In the genomic region with DNA sequence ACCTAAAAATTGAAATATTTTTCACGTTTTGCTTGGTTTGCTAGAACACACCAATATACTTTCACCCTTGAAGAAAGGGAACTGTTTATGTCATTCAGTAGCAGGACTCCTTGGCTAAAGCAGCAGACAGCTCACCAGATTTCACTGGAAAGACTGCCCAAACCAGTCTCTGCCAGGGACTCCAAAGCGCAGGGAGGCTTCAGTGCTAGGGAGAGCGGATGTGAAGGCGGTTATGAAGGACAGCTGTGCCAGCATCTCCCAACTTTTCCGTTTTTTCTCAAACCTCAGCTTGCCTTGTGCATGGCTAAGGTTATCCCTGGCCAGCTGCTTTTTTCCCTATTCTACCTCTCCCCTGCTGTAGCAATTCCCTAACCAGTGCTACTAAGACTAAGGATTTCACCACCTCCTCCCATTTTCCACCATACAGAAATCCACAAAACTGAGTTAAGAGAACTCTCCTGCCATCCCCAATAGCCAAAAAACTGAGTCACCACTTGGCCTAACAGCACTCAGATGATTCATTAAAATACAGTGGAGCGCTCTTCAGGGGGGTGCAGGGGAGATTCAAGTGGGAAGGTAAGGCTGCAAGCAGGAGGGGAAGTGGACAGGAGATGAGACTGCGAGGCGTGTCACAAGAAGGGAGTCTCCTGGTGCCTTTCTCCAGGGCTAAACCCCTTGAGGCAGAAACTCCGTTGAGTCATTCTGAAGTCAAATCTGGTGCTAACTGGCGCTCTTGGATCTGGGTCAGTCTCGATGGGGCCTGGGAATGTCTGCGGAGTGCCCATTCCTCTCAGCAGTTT, we compare ENCODE assay signal across 9 cellular contexts.
DNase-seq lines count a peak whose midpoint lies in the region; TF ChIP-seq lines count a peak whose summit lies in the region.
"Had no signal": no experiment of that assay in that cellular context is flagged by ENCODE, and none has a peak within 500 bp of the region (broad histone marks: within the 10 kb centered on the region; RNA-seq: fewer than 3 reads in every experiment).

No MANE protein-coding gene starts in this region.

- TF ChIP-seq CTCF in left ventricle myocardium inferior (IDR thresholded peaks at IDR 0.05; ENCODE audit: borderline replicate concordance), result no peak

- H3K4me3 ChIP-seq in left ventricle myocardium inferior (peak overlapping the region; percentile 7), skin epidermis (no peak overlapping the region)

- H3K4me1 ChIP-seq in left ventricle myocardium inferior, result peaks cover 48% of the 10 kb centered on the region

- H3K27ac ChIP-seq in left ventricle myocardium inferior (replicated peaks) (peak overlapping the region; percentile 65), skin epidermis (peak overlapping the region in 20 of 21 experiments; percentile 28 to 87 (median 66))

- DNase-seq in HCEC 1CT, result peak; percentile 66
- DNase-seq in amniotic epithelial cell (ENCODE audit: low read depth), result peak; percentile 76
- DNase-seq in left ventricle myocardium inferior, result peak; percentile 25
- no peak for DNase-seq in NCI-H1105 treated with DMSO at 0.1 percent for 48 hours (lab: John Stamatoyannopoulos, UW)
- no peak for DNase-seq in NCI-H748 treated with DMSO at 0.1 percent for 48 hours (lab: John Stamatoyannopoulos, UW)
- DNase-seq in NCI-H774 (lab: John Stamatoyannopoulos, UW), result no peak
- no peak for DNase-seq in stimulated activated naive CD4-positive, alpha-beta T cell (lab: John Stamatoyannopoulos, UW)
- DNase-seq: stimulated activated naive B cell treated with anti-CD40 and anti-IgM and Interleukin-4, amounts not matched to agents 10 μg/mL and 1 μg/mL and 100 μg/mL, for 72 hours had no signal

- no peaks in the 10 kb centered on the region for H3K36me3 ChIP-seq in left ventricle myocardium inferior

- intact Hi-C loops in left ventricle myocardium inferior (cut with micrococcal nuclease), result loop anchor here (10.0 kb wide), 2 partner anchors 107 to 327 kb away; no protein-coding TSS in a partner anchor

- H3K27me3 ChIP-seq in left ventricle myocardium inferior (ENCODE audit: low read depth), result no peaks in the 10 kb centered on the region

- no peaks in the 10 kb centered on the region for H3K9me3 ChIP-seq in left ventricle myocardium inferior (replicated peaks)

Comparison
In these comparisons a context has a peak if more than half of its experiments do, and no peak if none do; other contexts are left out.
1. DNase-seq: peak in HCEC 1CT (single experiment), amniotic epithelial cell (single experiment) and left ventricle myocardium inferior (single experiment); none in NCI-H1105 treated with DMSO at 0.1 percent for 48 hours (single experiment), NCI-H748 treated with DMSO at 0.1 percent for 48 hours (single experiment), NCI-H774 (single experiment) and stimulated activated naive CD4-positive, alpha-beta T cell (0 of 6).